13 cellular contexts compared by ENCODE assay signal in the genomic region with DNA sequence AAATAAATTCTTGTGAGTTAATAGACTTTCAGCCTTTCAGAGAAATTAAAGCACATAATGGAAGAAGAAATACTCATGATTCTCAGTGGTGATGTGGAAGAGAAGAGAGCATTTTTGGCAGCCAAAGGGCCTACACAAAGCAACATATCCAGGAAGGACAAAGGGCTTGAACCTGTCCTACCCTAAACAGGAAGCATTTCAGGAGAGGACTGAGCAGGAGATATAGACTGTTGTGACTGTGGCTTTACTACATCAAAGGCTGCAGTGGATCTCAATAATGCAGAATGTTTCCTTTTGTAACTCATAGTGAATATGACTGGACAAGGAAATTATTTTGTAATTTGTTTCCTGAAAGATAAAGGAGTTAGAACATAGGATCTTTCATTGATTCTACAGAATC. TPM values are rescaled to one million over a fixed set of nuclear protein-coding genes. Genes with fewer than 3 reads are reported as not detected.
DNase-seq lines count a peak whose midpoint lies in the region; ATAC-seq, FAIRE-seq and TF ChIP-seq lines count a peak whose summit lies in the region.
"Had no signal": no experiment of that assay in that cellular context is flagged by ENCODE, and none has a peak within 500 bp of the region (broad histone marks: within the 10 kb centered on the region; RNA-seq: fewer than 3 reads in every experiment).

No MANE protein-coding gene starts in this region.

- H3K27me3 ChIP-seq in HepG2 (ENCODE audit: control insufficient read depth in 1 of 2, insufficient read depth in 2 of 2, low read length in 2 of 2), result peaks cover 0 to 15% of the 10 kb centered on the region in 2 experiments; a peak in 2 of 5 replicates
- peaks cover 42% of the 10 kb centered on the region for H3K27me3 ChIP-seq in transverse colon
- H3K27me3 ChIP-seq in testis, result no peaks in the 10 kb centered on the region

- no peaks in the 10 kb centered on the region for H3K27me3 Mint-ChIP-seq in activated T-cell treated with anti-CD3 and anti-CD28 coated beads, Interleukin-2, amount 50 U/mL, for 24 hours
- no peaks in the 10 kb centered on the region for H3K27me3 Mint-ChIP-seq in activated CD4-positive, alpha-beta memory T cell treated with anti-CD3 and anti-CD28 coated beads for 36 hours

- H3K36me3 Mint-ChIP-seq in activated T-cell treated with anti-CD3 and anti-CD28 coated beads, Interleukin-2, amount 50 U/mL, for 24 hours (ENCODE audit: low read depth), result peaks cover 25% of the 10 kb centered on the region
- H3K36me3 Mint-ChIP-seq in activated CD4-positive, alpha-beta memory T cell treated with anti-CD3 and anti-CD28 coated beads for 36 hours, result peaks cover 5% of the 10 kb centered on the region

- H4K20me1 ChIP-seq in HepG2 (ENCODE audit: insufficient read depth, low read length), result no peaks in the 10 kb centered on the region

- no peak for DNase-seq in activated T-cell treated with anti-CD3 and anti-CD28 coated beads, Interleukin-2, amount 50 U/mL, for 24 hours
- DNase-seq in activated T-cell treated with anti-CD3 and anti-CD28 coated beads for 4 hours (no peak), HepG2 (ENCODE audit: low spot score) (no peak), transverse colon (no peak), testis (no peak), NCI-H1092 treated with DMSO at 0.1 percent for 48 hours (lab: John Stamatoyannopoulos, UW) (no peak)
- DNase-seq in activated CD4-positive, alpha-beta memory T cell treated with anti-CD3 and anti-CD28 coated beads for 36 hours, result no peak
- DNase-seq: left cardiac atrium, NCI-H446 treated with DMSO at 0.1 percent for 48 hours, right cardiac atrium had no signal

- ATAC-seq in HepG2 (0 out of 3 replicates have a peak, but pooled peaks have one; percentile 23), HG02981 (IDR thresholded peaks at IDR 0.05; ENCODE audit: unreplicated experiment) (no peak)
- ATAC-seq: left cardiac atrium, Right ventricle myocardium inferior had no signal

- no peak for TF ChIP-seq CTCF in HepG2 (CRISPR knock-in tag; IDR thresholded peaks at IDR 0.05)
- TF ChIP-seq CTCF in transverse colon (IDR thresholded peaks at IDR 0.05), result no peak
- TF ChIP-seq CTCF in testis (IDR thresholded peaks at IDR 0.05), result no peak

- no TSS peak for BruUV-seq in HepG2 (replicated peaks; lab: Mats Ljungman, UMichigan)

- H3K4me1 ChIP-seq in HepG2 (ENCODE audit: insufficient read depth, low read length), result no peaks in the 10 kb centered on the region
- H3K4me1 ChIP-seq in transverse colon, result peaks cover 0 to 22% (median 3%) of the 10 kb centered on the region in 4 donors
- no peaks in the 10 kb centered on the region for H3K4me1 ChIP-seq in testis

- H2AFZ ChIP-seq in HepG2 (ENCODE audit: low read length), result no peak overlapping the region

- peak overlapping the region; percentile 96 for H3K27ac Mint-ChIP-seq in activated T-cell treated with anti-CD3 and anti-CD28 coated beads, Interleukin-2, amount 50 U/mL, for 24 hours
- H3K27ac Mint-ChIP-seq in activated CD4-positive, alpha-beta memory T cell treated with anti-CD3 and anti-CD28 coated beads for 36 hours, result peak overlapping the region; percentile 95

- no peak overlapping the region for H3K4me2 ChIP-seq in HepG2 (ENCODE audit: low read depth, low read length)

- H3K27ac ChIP-seq in HepG2 (ENCODE audit: extremely low read length, insufficient read depth, low read length), result no peak overlapping the region
- H3K27ac ChIP-seq in transverse colon, result peak overlapping the region; percentile 77 to 90 (median 88)
- H3K27ac ChIP-seq in testis, result no peak overlapping the region

- TF ChIP-seq EP300 in HepG2 (IDR thresholded peaks at IDR 0.05; ENCODE audit: low read depth in 2 of 2, low read length in 2 of 2) (no peak), HepG2 (CRISPR knock-in tag; IDR thresholded peaks at IDR 0.05; ENCODE audit: borderline replicate concordance) (no peak), transverse colon (IDR thresholded peaks at IDR 0.05; ENCODE audit: low read depth) (no peak)

- no peak overlapping the region for H3K9ac ChIP-seq in HepG2 (ENCODE audit: insufficient read depth, low read depth, low read length)

- H3K4me3 ChIP-seq in HepG2 (replicated peaks in 1 of 3; ENCODE audit: insufficient read depth in 1 of 3, low read depth in 2 of 3, low read length in 3 of 3) (no peak overlapping the region), transverse colon (no peak overlapping the region), testis (no peak overlapping the region)
- H3K4me3 ChIP-seq: HAP-1 had no signal

- H3K36me3 ChIP-seq in HepG2 (replicated peaks in 1 of 2; ENCODE audit: control insufficient read depth in 1 of 2, insufficient read depth in 2 of 2, low read length in 2 of 2) (no peaks in the 10 kb centered on the region), transverse colon (no peaks in the 10 kb centered on the region), testis (ENCODE audit: low read depth, missing control alignments) (no peaks in the 10 kb centered on the region)
- H3K36me3 ChIP-seq: HAP-1 had no signal

- H3K4me1 Mint-ChIP-seq in activated T-cell treated with anti-CD3 and anti-CD28 coated beads, Interleukin-2, amount 50 U/mL, for 24 hours (ENCODE audit: low read depth), result peaks cover 28% of the 10 kb centered on the region
- H3K4me1 Mint-ChIP-seq in activated CD4-positive, alpha-beta memory T cell treated with anti-CD3 and anti-CD28 coated beads for 36 hours (ENCODE audit: low read depth), result peaks cover 24% of the 10 kb centered on the region

- in situ Hi-C loops in HepG2 (cut with HindIII; ENCODE audit: extremely low pct_ligation_motif_present, low pct_unique_long_range_greater_than_20kb) (no loop called here), transverse colon (cut with MboI; ENCODE audit: low pct_ligation_motif_present in 1 of 4, low pct_unique_long_range_greater_than_20kb in 1 of 4, low sequenced_read_pairs in 3 of 4) (no loop called here)

- TF ChIP-seq POLR2A in HepG2 (IDR thresholded peaks at IDR 0.05; ENCODE audit: insufficient read depth in 1 of 2, low read depth in 2 of 2, low read length in 2 of 2) (no peak), transverse colon (IDR thresholded peaks at IDR 0.05) (no peak), testis (IDR thresholded peaks at IDR 0.05) (no peak)

- intact Hi-C loops in activated CD4-positive, alpha-beta memory T cell treated with anti-CD3 and anti-CD28 coated beads for 36 hours (cut with micrococcal nuclease), result loop anchor here (1.0 kb wide), 1 partner anchor 86 kb away; no protein-coding TSS in a partner anchor
- intact Hi-C loops in HepG2 (cut with micrococcal nuclease; ENCODE audit: unreplicated experiment), result no loop called here
- intact Hi-C loops in transverse colon (cut with DNase I; ENCODE audit: low total_unique reads), result no loop called here
- intact Hi-C loops in testis (cut with DNase I; ENCODE audit: low total_unique reads), result no loop called here

- CTCF ChIA-PET in activated CD4-positive, alpha-beta memory T cell treated with anti-CD3 and anti-CD28 coated beads for 36 hours (lab: Charles Lee), result no interaction called here
- CTCF ChIA-PET in HepG2 (lab: Yijun Ruan, JAX; ENCODE audit: low intra/inter-chr PET ratio, low total read pairs), result no interaction called here

- H3K4me3 Mint-ChIP-seq in activated T-cell treated with anti-CD3 and anti-CD28 coated beads, Interleukin-2, amount 50 U/mL, for 24 hours, result peak overlapping the region; percentile 85
- peak overlapping the region; percentile 84 for H3K4me3 Mint-ChIP-seq in activated CD4-positive, alpha-beta memory T cell treated with anti-CD3 and anti-CD28 coated beads for 36 hours

- H3K79me2 ChIP-seq in HepG2 (ENCODE audit: insufficient read depth, low read length), result no peaks in the 10 kb centered on the region

- TF ChIP-seq RAD21 in HepG2 (CRISPR knock-in tag; IDR thresholded peaks at IDR 0.05), result no peak

- H3K9me3 ChIP-seq in HepG2 (ENCODE audit: low read length) (no peaks in the 10 kb centered on the region), transverse colon (no peaks in the 10 kb centered on the region), testis (no peaks in the 10 kb centered on the region)
- H3K9me3 ChIP-seq: HAP-1 had no signal

- FAIRE-seq in HepG2 (lab: Jason Lieb, UNC), result no peak

- POLR2A ChIA-PET in activated CD4-positive, alpha-beta memory T cell treated with anti-CD3 and anti-CD28 coated beads for 36 hours (lab: Charles Lee), result interaction anchor here (1.9 kb wide), 1 partner anchor 55 kb away, joined by 5 read pairs; no protein-coding TSS in a partner anchor
- POLR2A ChIA-PET in HepG2 (lab: Yijun Ruan, JAX), result no interaction called here

- no peaks in the 10 kb centered on the region for H3K9me3 Mint-ChIP-seq in activated T-cell treated with anti-CD3 and anti-CD28 coated beads, Interleukin-2, amount 50 U/mL, for 24 hours
- peaks cover 7% of the 10 kb centered on the region for H3K9me3 Mint-ChIP-seq in activated CD4-positive, alpha-beta memory T cell treated with anti-CD3 and anti-CD28 coated beads for 36 hours

RNA-seq across cellular contexts. Expression of a gene that starts 1.3 kb away (rescaled TPM):
- total RNA-seq in activated CD4-positive, alpha-beta memory T cell treated with anti-CD3 and anti-CD28 coated beads for 36 hours, result 10 to 100 TPM; 34.0 to 36.9 TPM
- total RNA-seq in HepG2 (2016; rRNA removed; fragmentation: Illumina TruSeq; extraction: Trizol), result 0.08 and 0.29 TPM in 2 replicates
- total RNA-seq in HepG2 (2016; cell fraction: cytosol; rRNA removed; fragmentation: Illumina TruSeq; extraction: Trizol; ENCODE audit: low read depth), result 0.09 TPM in 1 of 2 replicates, not detected in the other
- not detected in 2 replicates for total RNA-seq in HepG2 (2016; cell fraction: insoluble cytoplasmic fraction; rRNA removed; fragmentation: Illumina TruSeq; extraction: Trizol)
- not detected in 2 replicates for total RNA-seq in HepG2 (2016; cell fraction: membrane; rRNA removed; fragmentation: Illumina TruSeq; extraction: Trizol)
- total RNA-seq in HepG2 (2016; cell fraction: nucleus; rRNA removed; fragmentation: Illumina TruSeq; extraction: Trizol), result 0.56 and 1.4 TPM in 2 replicates
- 0.04 and 0.11 TPM in 2 replicates for polyA plus RNA-seq in HepG2 (2011; rRNA removed)
- polyA plus RNA-seq in HepG2 (2011; cell fraction: cytosol; rRNA removed), result 0.01 TPM in 1 of 2 replicates, not detected in the other
- polyA plus RNA-seq in HepG2 (2011; cell fraction: nucleus; rRNA removed), result 0.19 and 0.21 TPM in 2 replicates
- polyA plus RNA-seq in HepG2 (2012), result not detected in 2 replicates
- not detected in 2 replicates for polyA plus RNA-seq in HepG2 (2016; cell fraction: cytosol; fragmentation: Illumina TruSeq; extraction: Trizol; ENCODE audit: low read depth)
- polyA plus RNA-seq in HepG2 (2016; cell fraction: insoluble cytoplasmic fraction; fragmentation: Illumina TruSeq; extraction: Trizol; ENCODE audit: low read depth), result not detected in 2 replicates
- not detected in 2 replicates for polyA plus RNA-seq in HepG2 (2016; cell fraction: membrane; fragmentation: Illumina TruSeq; extraction: Trizol; ENCODE audit: low read depth)
- not detected in 2 replicates for polyA plus RNA-seq in HepG2 (2016; cell fraction: nucleus; fragmentation: Illumina TruSeq; extraction: Trizol; ENCODE audit: insufficient read depth, low read depth)
- polyA minus RNA-seq in HepG2 (2011; rRNA and poly(A)+ RNA removed; ENCODE audit: low replicate concordance), result 4.1 TPM in 1 of 2 replicates, not detected in the other
- not detected in 2 replicates for polyA minus RNA-seq in HepG2 (2011; cell fraction: cytosol; rRNA and poly(A)+ RNA removed)
- polyA minus RNA-seq in HepG2 (2011; cell fraction: nucleus; rRNA and poly(A)+ RNA removed), result 0.52 and 0.62 TPM in 2 replicates
- 10 to 100 TPM in 1 of 4 donors, 1 to 10 TPM in 3; 3.6 to 26.0 (median 6.1) TPM for total RNA-seq in transverse colon
- 10 to 100 TPM; 14.4 to 18.0 TPM for total RNA-seq in testis
- polyA plus RNA-seq in testis (ENCODE audit: insufficient read depth, low read depth, low replicate concordance), result 24.3 TPM

Comparison
In these comparisons a context has a peak if more than half of its experiments do, and no peak if none do; other contexts are left out.
1. H3K27ac ChIP-seq: peak in transverse colon (4 of 4); none in HepG2 (single experiment) and testis (0 of 2).